16 cellular contexts compared by ENCODE assay signal in the genomic region with DNA sequence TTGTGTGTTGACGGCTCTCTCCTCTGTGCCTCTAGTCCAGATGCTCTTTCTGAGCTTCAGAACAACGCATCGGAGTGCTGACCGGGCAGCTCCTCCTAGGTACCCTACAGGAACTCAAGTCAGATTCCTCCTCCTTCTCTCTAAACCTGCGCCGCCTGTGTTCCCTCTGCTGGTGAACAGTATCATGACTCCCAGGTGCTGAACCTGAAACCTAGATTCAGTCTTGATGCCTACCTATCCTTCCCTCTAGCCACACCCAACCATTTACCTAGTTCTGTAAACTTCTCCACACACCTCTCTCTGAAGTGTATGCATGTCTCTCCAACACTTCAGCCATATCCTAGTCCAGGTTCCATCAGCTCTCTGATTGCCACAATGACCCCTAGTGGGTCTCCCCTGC.
"Had no signal": no experiment of that assay in that cellular context is flagged by ENCODE, and none has a peak within 500 bp of the region (broad histone marks: within the 10 kb centered on the region; RNA-seq: fewer than 3 reads in every experiment).

No MANE protein-coding gene starts in this region.

- H3K27ac ChIP-seq: breast epithelium, heart left ventricle had no signal

- DNase-seq: activated CD4-positive, alpha-beta memory T cell treated with anti-CD3 and anti-CD28 coated beads for 36 hours; activated CD4-positive, alpha-beta T cell treated with anti-CD3 and anti-CD28 coated beads for 1 hour; activated effector memory CD4-positive, alpha-beta T cell treated with anti-CD3 and anti-CD28 coated beads, Interleukin-2, amount 50 U/mL, for 16 hours; activated T-cell treated with anti-CD3 and anti-CD28 coated beads, Interleukin-2, amount 50 U/mL, for 4 hours; anterior cingulate cortex; heart left ventricle; left cardiac atrium; mammary epithelial cell; stimulated activated CD4-positive, alpha-beta T cell treated with anti-CD3 and anti-CD28 coated beads, Interleukin-4, amount 100 ng/mL, for 1 hour; stimulated activated CD8-positive, alpha-beta memory T cell treated with anti-CD3 and anti-CD28 coated beads, Interleukin-4, amount 100 ng/mL, for 48 hours; SW 1271 had no signal

- H3K4me3 ChIP-seq: breast epithelium, heart left ventricle had no signal

- H3K27me3 ChIP-seq: breast epithelium, heart left ventricle had no signal

- H3K36me3 Mint-ChIP-seq: activated CD4-positive, alpha-beta memory T cell treated with anti-CD3 and anti-CD28 coated beads for 36 hours had no signal

- H3K27me3 Mint-ChIP-seq: activated naive CD8-positive, alpha-beta T cell; stimulated activated naive CD8-positive, alpha-beta T cell treated with anti-CD3 and anti-CD28 coated beads, Interleukin-15, Interleukin-2, amounts not matched to agents 100 ng/mL and 50 ng/mL, for 24 hours had no signal

- H3K4me3 Mint-ChIP-seq: activated CD4-positive, alpha-beta memory T cell treated with anti-CD3 and anti-CD28 coated beads for 36 hours; activated naive CD8-positive, alpha-beta T cell; activated T-cell treated with anti-CD3 and anti-CD28 coated beads, Interleukin-2, amount 50 U/mL, for 4 hours; nephron; stimulated activated naive CD8-positive, alpha-beta T cell treated with anti-CD3 and anti-CD28 coated beads, Interleukin-15, Interleukin-2, amounts not matched to agents 100 ng/mL and 50 ng/mL, for 24 hours; T-helper 2 cell treated with Interferon-gamma antibody and Interleukin-4, amounts not matched to agents 5 μg/mL and 100 μg/mL, for 36 hours had no signal

- H3K4me1 Mint-ChIP-seq: nephron had no signal

- H3K4me1 ChIP-seq: breast epithelium, heart left ventricle had no signal

- H3K9me3 Mint-ChIP-seq: activated CD4-positive, alpha-beta memory T cell treated with anti-CD3 and anti-CD28 coated beads for 36 hours; stimulated activated naive CD8-positive, alpha-beta T cell treated with anti-CD3 and anti-CD28 coated beads, Interleukin-15, Interleukin-2, amounts not matched to agents 100 ng/mL and 50 ng/mL, for 24 hours; T-helper 2 cell treated with Interferon-gamma antibody and Interleukin-4, amounts not matched to agents 5 μg/mL and 100 μg/mL, for 36 hours had no signal

- ATAC-seq: activated T-cell treated with anti-CD3 and anti-CD28 coated beads, Interleukin-2, amount 50 U/mL, for 4 hours; heart left ventricle; left cardiac atrium had no signal

- H3K36me3 ChIP-seq: breast epithelium, heart left ventricle had no signal

- H3K27ac Mint-ChIP-seq: activated CD4-positive, alpha-beta memory T cell treated with anti-CD3 and anti-CD28 coated beads for 36 hours; activated naive CD8-positive, alpha-beta T cell; nephron; stimulated activated naive CD8-positive, alpha-beta T cell treated with anti-CD3 and anti-CD28 coated beads, Interleukin-15, Interleukin-2, amounts not matched to agents 100 ng/mL and 50 ng/mL, for 24 hours; T-helper 2 cell treated with Interferon-gamma antibody and Interleukin-4, amounts not matched to agents 5 μg/mL and 100 μg/mL, for 36 hours had no signal
